ENCODE assay signal across 28 cellular contexts in the genomic region with DNA sequence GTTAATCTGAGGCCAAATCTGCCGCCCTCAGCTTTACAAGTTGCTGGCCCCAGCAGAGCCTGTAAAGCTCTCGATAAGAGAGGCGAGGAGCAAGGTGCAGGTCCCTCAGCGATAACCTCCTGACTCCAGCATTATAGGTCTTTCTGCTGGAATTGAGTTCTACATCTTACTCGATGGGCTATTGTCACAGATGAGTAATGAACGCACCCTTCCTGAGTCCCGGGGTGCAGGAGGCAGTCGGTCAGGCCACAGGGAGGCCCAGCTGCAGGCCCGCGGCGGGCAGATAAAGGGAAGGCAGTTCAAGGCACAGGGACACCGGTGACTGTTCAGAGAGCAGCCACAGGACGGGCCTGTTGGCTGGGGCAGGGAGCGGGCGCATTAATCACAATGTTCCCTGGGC.
"Had no signal": no experiment of that assay in that cellular context is flagged by ENCODE, and none has a peak within 500 bp of the region (broad histone marks: within the 10 kb centered on the region; RNA-seq: fewer than 3 reads in every experiment).

No MANE protein-coding gene starts in this region.

- H3K4me3 ChIP-seq: cardiac muscle cell, Peyer's patch, SJCRH30 had no signal

- H3K9me3 Mint-ChIP-seq: activated CD4-positive, alpha-beta memory T cell treated with anti-CD3 and anti-CD28 coated beads for 36 hours; activated CD4-positive, alpha-beta T cell treated with anti-CD3 and anti-CD28 coated beads, Interleukin-2, amount 10 ng/mL, durations not matched to agents 7 days and 5 days; activated naive CD4-positive, alpha-beta T cell treated with anti-CD3 and anti-CD28 coated beads, Interleukin-2, amount 10 ng/mL, durations not matched to agents 7 days and 5 days; activated naive CD8-positive, alpha-beta T cell treated with anti-CD3 and anti-CD28 coated beads for 36 hours; activated T-cell treated with anti-CD3 and anti-CD28 coated beads, Interleukin-2, amount 50 U/mL, for 4 hours; T-helper 2 cell treated with Interferon-gamma antibody and Interleukin-4, amounts not matched to agents 5 μg/mL and 100 μg/mL, for 36 hours had no signal

- H3K27ac ChIP-seq: brain microvascular endothelial cell, cardiac muscle cell, Peyer's patch, RWPE1, SJCRH30 had no signal

- H3K27me3 Mint-ChIP-seq: activated naive CD4-positive, alpha-beta T cell treated with anti-CD3 and anti-CD28 coated beads, Interleukin-2, amount 10 ng/mL, durations not matched to agents 7 days and 5 days had no signal

- DNase-seq: activated CD4-positive, alpha-beta memory T cell treated with anti-CD3 and anti-CD28 coated beads for 36 hours; activated CD4-positive, alpha-beta T cell treated with anti-CD3 and anti-CD28 coated beads, Interleukin-2, amount 10 ng/mL, durations not matched to agents 7 days and 5 days; activated CD4-positive, CD25-positive, alpha-beta regulatory T cell; activated CD8-positive, alpha-beta memory T cell treated with anti-CD3 and anti-CD28 coated beads for 24 hours; activated effector memory CD4-positive, alpha-beta T cell treated with anti-CD3 and anti-CD28 coated beads, Interleukin-2, amount 50 U/mL, for 16 hours; activated naive CD4-positive, alpha-beta T cell treated with anti-CD3 and anti-CD28 coated beads, Interleukin-2, amount 10 ng/mL, durations not matched to agents 7 days and 5 days; activated naive CD8-positive, alpha-beta T cell treated with anti-CD3 and anti-CD28 coated beads for 36 hours; activated T-cell treated with anti-CD3 and anti-CD28 coated beads, Interleukin-2, amount 50 U/mL, for 4 hours; brain microvascular endothelial cell; KG1; NCI-H1048; NCI-H1417; NCI-H1930; NCI-H2171; NCI-H2227 treated with DMSO at 0.1 percent for 48 hours; NCI-H446 treated with DMSO at 0.1 percent for 48 hours; NCI-H526; NCI-H774; NK-92 treated with Interleukin-12 subunit alpha and Interleukin-12 subunit beta, amount 100 ng/mL, for 24 hours; OCI-M1; Peyer's patch; Right ventricle myocardium superior; SJCRH30; SW 1271 had no signal

- ATAC-seq: activated T-cell treated with anti-CD3 and anti-CD28 coated beads, Interleukin-2, amount 50 U/mL, for 4 hours; SK-N-SH treated with all-trans-retinoic acid at 6 μM for 48 hours had no signal

- H3K27me3 ChIP-seq: brain microvascular endothelial cell, cardiac muscle cell, Peyer's patch, SJCRH30 had no signal

- H3K4me1 Mint-ChIP-seq: activated CD4-positive, alpha-beta T cell treated with anti-CD3 and anti-CD28 coated beads, Interleukin-2, amount 10 ng/mL, durations not matched to agents 7 days and 5 days; activated naive CD4-positive, alpha-beta T cell treated with anti-CD3 and anti-CD28 coated beads, Interleukin-2, amount 10 ng/mL, durations not matched to agents 7 days and 5 days; activated naive CD8-positive, alpha-beta T cell treated with anti-CD3 and anti-CD28 coated beads for 36 hours had no signal

- H3K4me3 Mint-ChIP-seq: activated CD4-positive, alpha-beta memory T cell treated with anti-CD3 and anti-CD28 coated beads for 36 hours; activated CD4-positive, alpha-beta T cell treated with anti-CD3 and anti-CD28 coated beads, Interleukin-2, amount 10 ng/mL, durations not matched to agents 7 days and 5 days; activated naive CD4-positive, alpha-beta T cell treated with anti-CD3 and anti-CD28 coated beads, Interleukin-2, amount 10 ng/mL, durations not matched to agents 7 days and 5 days; activated naive CD8-positive, alpha-beta T cell treated with anti-CD3 and anti-CD28 coated beads for 36 hours; activated T-cell treated with anti-CD3 and anti-CD28 coated beads, Interleukin-2, amount 50 U/mL, for 4 hours; T-helper 2 cell treated with Interferon-gamma antibody and Interleukin-4, amounts not matched to agents 5 μg/mL and 100 μg/mL, for 36 hours had no signal

- H3K27ac Mint-ChIP-seq: activated CD4-positive, alpha-beta memory T cell treated with anti-CD3 and anti-CD28 coated beads for 36 hours; activated CD4-positive, alpha-beta T cell treated with anti-CD3 and anti-CD28 coated beads, Interleukin-2, amount 10 ng/mL, durations not matched to agents 7 days and 5 days; activated naive CD4-positive, alpha-beta T cell treated with anti-CD3 and anti-CD28 coated beads, Interleukin-2, amount 10 ng/mL, durations not matched to agents 7 days and 5 days; activated naive CD8-positive, alpha-beta T cell treated with anti-CD3 and anti-CD28 coated beads for 36 hours; T-helper 2 cell treated with Interferon-gamma antibody and Interleukin-4, amounts not matched to agents 5 μg/mL and 100 μg/mL, for 36 hours had no signal

- H3K9me3 ChIP-seq: Peyer's patch, SJCRH30 had no signal

- H3K36me3 Mint-ChIP-seq: activated CD4-positive, alpha-beta memory T cell treated with anti-CD3 and anti-CD28 coated beads for 36 hours; activated naive CD4-positive, alpha-beta T cell treated with anti-CD3 and anti-CD28 coated beads, Interleukin-2, amount 10 ng/mL, durations not matched to agents 7 days and 5 days; activated naive CD8-positive, alpha-beta T cell treated with anti-CD3 and anti-CD28 coated beads for 36 hours had no signal

- H3K4me1 ChIP-seq: Peyer's patch, SJCRH30 had no signal

- H3K36me3 ChIP-seq: brain microvascular endothelial cell, cardiac muscle cell, Peyer's patch, SJCRH30 had no signal
